Comparison of ENCODE assay signal across 11 cellular contexts in the genomic region with DNA sequence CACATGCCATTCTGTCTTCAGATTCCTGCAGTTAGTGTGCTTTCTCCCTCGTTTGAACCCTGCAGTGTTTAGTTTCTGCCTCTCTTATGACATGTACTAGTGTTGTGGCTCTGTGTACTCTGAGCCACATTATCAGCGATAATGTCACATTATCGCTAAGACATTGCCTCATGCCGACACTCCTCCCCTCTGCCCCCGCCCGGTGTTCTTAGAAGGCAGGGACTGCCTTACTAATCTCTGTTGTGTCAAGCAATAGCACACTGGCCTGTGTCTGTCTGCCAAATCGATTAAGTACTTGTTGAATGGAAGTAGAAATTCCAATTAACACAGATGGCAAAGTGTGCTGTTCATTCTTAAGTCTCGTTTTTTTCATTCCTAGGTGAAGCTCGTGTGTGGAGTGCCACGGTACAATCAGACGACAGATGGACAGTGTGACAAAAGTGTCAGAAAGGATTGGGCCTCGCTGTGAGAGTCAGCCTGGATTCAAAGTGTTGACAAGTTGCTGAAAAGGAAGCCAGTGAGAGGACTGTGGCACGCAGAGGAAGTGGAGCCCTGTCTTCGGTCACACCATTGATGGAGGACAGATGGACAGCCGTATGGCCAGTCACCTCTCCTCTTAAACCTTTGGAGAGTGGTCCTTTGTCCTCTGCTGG. TPM values are rescaled to one million over a fixed set of nuclear protein-coding genes. Genes with fewer than 3 reads are reported as not detected.
DNase-seq lines count a peak whose midpoint lies in the region; ATAC-seq and TF ChIP-seq lines count a peak whose summit lies in the region.
"Had no signal": no experiment of that assay in that cellular context is flagged by ENCODE, and none has a peak within 500 bp of the region (broad histone marks: within the 10 kb centered on the region; RNA-seq: fewer than 3 reads in every experiment).

No MANE protein-coding gene starts in this region.

- no peaks in the 10 kb centered on the region for H3K9me3 Mint-ChIP-seq in stimulated activated effector memory CD8-positive, alpha-beta T cell treated with anti-CD3 and anti-CD28 coated beads, Interleukin-12 subunit alpha, Interleukin-12 subunit beta, amount 100 ng/mL, for 72 hours
- H3K9me3 Mint-ChIP-seq: activated B cell treated with CpG ODN at 0.5 μM for 24 hours had no signal

- dilution Hi-C loops in mammary epithelial cell (cut with HindIII; ENCODE audit: low sequenced_read_pairs) = no loop called here

- BruUV-seq in mammary epithelial cell (replicated peaks; lab: Mats Ljungman, UMichigan) = no TSS peak

- H3K4me1 Mint-ChIP-seq in stimulated activated effector memory CD8-positive, alpha-beta T cell treated with anti-CD3 and anti-CD28 coated beads, Interleukin-12 subunit alpha, Interleukin-12 subunit beta, amount 100 ng/mL, for 72 hours = peaks cover 86% of the 10 kb centered on the region

- no peak for TF ChIP-seq CTCF in mammary epithelial cell (conservative IDR thresholded peaks at IDR 0.05 in 1 of 2, IDR thresholded peaks at IDR 0.05 in 1 of 2; ENCODE audit: extremely low read depth in 1 of 2, insufficient read depth in 1 of 2, low read depth in 1 of 2, low read length in 2 of 2)

- DNase-seq in NCI-H524 treated with DMSO at 0.1 percent for 48 hours (lab: John Stamatoyannopoulos, UW) (peak; percentile 62), mammary epithelial cell (no peak), left colon (peak; percentile 64 to 77), NCI-H2081 treated with DMSO at 0.1 percent for 48 hours (lab: John Stamatoyannopoulos, UW) (no peak), SHP77 treated with DMSO at 0.1 percent for 48 hours (lab: John Stamatoyannopoulos, UW) (no peak)
- DNase-seq in stimulated activated effector memory CD8-positive, alpha-beta T cell treated with anti-CD3 and anti-CD28 coated beads, Interleukin-12 subunit alpha, Interleukin-12 subunit beta, amount 100 ng/mL, for 72 hours (ENCODE audit: low spot score in 2 of 2) = no peak
- no peak for DNase-seq in effector CD4-positive, alpha-beta T cell
- DNase-seq: activated B cell treated with CpG ODN at 0.5 μM for 24 hours; NCI-H2029; stimulated activated CD4-positive, alpha-beta T cell treated with anti-CD3 and anti-CD28 coated beads, Interleukin-2, amount 100 ng/mL, for 24 hours had no signal

- H3K4me2 ChIP-seq in mammary epithelial cell (ENCODE audit: insufficient read depth, low read depth, low read length) = peak overlapping the region; percentile 76

- peaks cover 16% of the 10 kb centered on the region for H3K36me3 ChIP-seq in mammary epithelial cell (ENCODE audit: insufficient read depth, low read length)

- H4K20me1 ChIP-seq in mammary epithelial cell (ENCODE audit: insufficient read depth, low read length) = no peaks in the 10 kb centered on the region

- H3K27ac ChIP-seq in mammary epithelial cell (ENCODE audit: insufficient read depth, low read depth, low read length) = peak overlapping the region; percentile 80
- H3K27ac ChIP-seq: PC-9 had no signal

- in situ Hi-C loops in mammary epithelial cell (cut with MboI; ENCODE audit: low sequenced_read_pairs in 2 of 2) = no loop called here

- no peak overlapping the region for H3K4me3 Mint-ChIP-seq in stimulated activated effector memory CD8-positive, alpha-beta T cell treated with anti-CD3 and anti-CD28 coated beads, Interleukin-12 subunit alpha, Interleukin-12 subunit beta, amount 100 ng/mL, for 72 hours
- H3K4me3 Mint-ChIP-seq: activated B cell treated with CpG ODN at 0.5 μM for 24 hours had no signal

- intact Hi-C loops in mammary epithelial cell (cut with micrococcal nuclease) = loop anchor here (1.0 kb wide), 1 partner anchor 10 kb away; no protein-coding TSS in a partner anchor
- intact Hi-C loops in left colon (cut with DNase I, micrococcal nuclease) = no loop called here

- no peaks in the 10 kb centered on the region for H3K27me3 ChIP-seq in mammary epithelial cell (ENCODE audit: insufficient read depth, low read length)

- H3K36me3 Mint-ChIP-seq in stimulated activated effector memory CD8-positive, alpha-beta T cell treated with anti-CD3 and anti-CD28 coated beads, Interleukin-12 subunit alpha, Interleukin-12 subunit beta, amount 100 ng/mL, for 72 hours = peaks cover 48% of the 10 kb centered on the region

- peak overlapping the region; percentile 85 for H3K9ac ChIP-seq in mammary epithelial cell (ENCODE audit: insufficient read depth, low read length)

- peak overlapping the region; percentile 23 for H2AFZ ChIP-seq in mammary epithelial cell (ENCODE audit: low read depth, low read length)

- H3K9me3 ChIP-seq in mammary epithelial cell (replicated peaks; ENCODE audit: insufficient read depth, low read length) = no peaks in the 10 kb centered on the region

- H3K79me2 ChIP-seq in mammary epithelial cell (ENCODE audit: insufficient read depth, low read length) = peaks cover 97% of the 10 kb centered on the region

- peak overlapping the region; percentile 53 for H3K27ac Mint-ChIP-seq in stimulated activated effector memory CD8-positive, alpha-beta T cell treated with anti-CD3 and anti-CD28 coated beads, Interleukin-12 subunit alpha, Interleukin-12 subunit beta, amount 100 ng/mL, for 72 hours
- H3K27ac Mint-ChIP-seq: activated B cell treated with CpG ODN at 0.5 μM for 24 hours had no signal

- peaks cover 67% of the 10 kb centered on the region for H3K4me1 ChIP-seq in mammary epithelial cell (ENCODE audit: insufficient read depth, low read length)

- ATAC-seq in left colon = peak; percentile 72
- no peak for ATAC-seq in stimulated activated effector memory CD8-positive, alpha-beta T cell treated with anti-CD3 and anti-CD28 coated beads, Interleukin-12 subunit alpha, Interleukin-12 subunit beta, amount 100 ng/mL, for 72 hours

- CTCF ChIA-PET in mammary epithelial cell (lab: Charles Lee; ENCODE audit: low non-redundant PET) = no interaction called here

- WGBS in mammary epithelial cell (ENCODE audit: low coverage, missing lambda C conversion rate) = 22% methylated on average over 14 of the region's 15 CpGs

- H3K4me3 ChIP-seq in mammary epithelial cell (replicated peaks in 1 of 3; ENCODE audit: insufficient read depth in 1 of 3, low read depth in 2 of 3, low read length in 3 of 3) = peak overlapping the region in 2 of 3 experiments; percentile 8
- H3K4me3 ChIP-seq: PC-9 had no signal

RNA-seq across cellular contexts. Expression of a gene that starts 10.5 kb away (rescaled TPM):
- total RNA-seq in mammary epithelial cell (100 to 1,000 TPM in 1 of 2 donors, 10 to 100 TPM in 1; 74.3 to 195 TPM), left colon (10 to 100 TPM; 67.6 to 71.4 TPM)
- 11.1 TPM for polyA plus RNA-seq in mammary epithelial cell
- 96.6 TPM for polyA minus RNA-seq in mammary epithelial cell

Comparison
In these comparisons a context has a peak if more than half of its experiments do, and no peak if none do; other contexts are left out.
1. DNase-seq: peak in NCI-H524 treated with DMSO at 0.1 percent for 48 hours (single experiment) and left colon (2 of 2); none in mammary epithelial cell (single experiment), stimulated activated effector memory CD8-positive, alpha-beta T cell treated with anti-CD3 and anti-CD28 coated beads, Interleukin-12 subunit alpha, Interleukin-12 subunit beta, amount 100 ng/mL, for 72 hours (0 of 2), NCI-H2081 treated with DMSO at 0.1 percent for 48 hours (single experiment), SHP77 treated with DMSO at 0.1 percent for 48 hours (single experiment) and effector CD4-positive, alpha-beta T cell (single experiment).